11 cellular contexts compared by ENCODE assay signal in genomic region chr4:71501992-71502391, GRCh38.
"Had no signal": no experiment of that assay in that cellular context is flagged by ENCODE, and none has a peak within 500 bp of the region (broad histone marks: within the 10 kb centered on the region; RNA-seq: fewer than 3 reads in every experiment).

No MANE protein-coding gene starts in this region.

- FAIRE-seq: H1, H54 had no signal

- H2AFZ ChIP-seq: GM23248, GM23338 had no signal

- H3K27ac ChIP-seq: GM23248 had no signal

- H3K9me3 ChIP-seq: HAP-1 had no signal

- DNase-seq: GM23248, GOT3, H7, H9, HCEC 1CT, HFFc6 had no signal

- H3K9ac ChIP-seq: GM23248 had no signal

- ATAC-seq: GM23338, HCT116 had no signal

- H3K36me3 ChIP-seq: HAP-1 had no signal

- H3K4me1 ChIP-seq: HAP-1 had no signal

- H3K4me3 ChIP-seq: GM23248, GM23338, HAP-1 had no signal

- H3K4me2 ChIP-seq: GM23338 had no signal
